In genomic region chr11:134365011-134365925, GRCh38 we compare ENCODE assay signal across 1 cellular context.
A peak's percentile ranks its signal among the peaks of the same experiment; 100 is the strongest.
TF ChIP-seq lines count a peak whose summit lies in the region.

No MANE protein-coding gene starts in this region.

TF ChIP-seq in HepG2, 621 proteins besides CTCF, POLR2A, EP300 and RAD21:
- TF ChIP-seq ZBTB49 (CRISPR knock-in tag; IDR thresholded peaks at IDR 0.05; ENCODE audit: borderline replicate concordance) = no peak
- no peak for TF ChIP-seq HIVEP1 (CRISPR knock-in tag; IDR thresholded peaks at IDR 0.05)
- TF ChIP-seq FOXA3 (CRISPR knock-in tag; IDR thresholded peaks at IDR 0.05) = no peak
- TF ChIP-seq ZNF768 (CRISPR knock-in tag; IDR thresholded peaks at IDR 0.05) = peak; percentile 92
- no peak for TF ChIP-seq GFI1 (CRISPR knock-in tag; IDR thresholded peaks at IDR 0.05; ENCODE audit: borderline replicate concordance)
